Comparison of ENCODE assay signal across 1 cellular context in genomic region chr6:136613477-136613876, GRCh38.
TF ChIP-seq lines count a peak whose summit lies in the region.

No MANE protein-coding gene starts in this region.

TF ChIP-seq in GM23338, 12 proteins besides CTCF, POLR2A, EP300 and RAD21 (continued from another document):
- no peak for TF ChIP-seq ZNF331 (CRISPR knock-in tag; IDR thresholded peaks at IDR 0.05; ENCODE audit: low read depth)
- TF ChIP-seq, protein P1, sequence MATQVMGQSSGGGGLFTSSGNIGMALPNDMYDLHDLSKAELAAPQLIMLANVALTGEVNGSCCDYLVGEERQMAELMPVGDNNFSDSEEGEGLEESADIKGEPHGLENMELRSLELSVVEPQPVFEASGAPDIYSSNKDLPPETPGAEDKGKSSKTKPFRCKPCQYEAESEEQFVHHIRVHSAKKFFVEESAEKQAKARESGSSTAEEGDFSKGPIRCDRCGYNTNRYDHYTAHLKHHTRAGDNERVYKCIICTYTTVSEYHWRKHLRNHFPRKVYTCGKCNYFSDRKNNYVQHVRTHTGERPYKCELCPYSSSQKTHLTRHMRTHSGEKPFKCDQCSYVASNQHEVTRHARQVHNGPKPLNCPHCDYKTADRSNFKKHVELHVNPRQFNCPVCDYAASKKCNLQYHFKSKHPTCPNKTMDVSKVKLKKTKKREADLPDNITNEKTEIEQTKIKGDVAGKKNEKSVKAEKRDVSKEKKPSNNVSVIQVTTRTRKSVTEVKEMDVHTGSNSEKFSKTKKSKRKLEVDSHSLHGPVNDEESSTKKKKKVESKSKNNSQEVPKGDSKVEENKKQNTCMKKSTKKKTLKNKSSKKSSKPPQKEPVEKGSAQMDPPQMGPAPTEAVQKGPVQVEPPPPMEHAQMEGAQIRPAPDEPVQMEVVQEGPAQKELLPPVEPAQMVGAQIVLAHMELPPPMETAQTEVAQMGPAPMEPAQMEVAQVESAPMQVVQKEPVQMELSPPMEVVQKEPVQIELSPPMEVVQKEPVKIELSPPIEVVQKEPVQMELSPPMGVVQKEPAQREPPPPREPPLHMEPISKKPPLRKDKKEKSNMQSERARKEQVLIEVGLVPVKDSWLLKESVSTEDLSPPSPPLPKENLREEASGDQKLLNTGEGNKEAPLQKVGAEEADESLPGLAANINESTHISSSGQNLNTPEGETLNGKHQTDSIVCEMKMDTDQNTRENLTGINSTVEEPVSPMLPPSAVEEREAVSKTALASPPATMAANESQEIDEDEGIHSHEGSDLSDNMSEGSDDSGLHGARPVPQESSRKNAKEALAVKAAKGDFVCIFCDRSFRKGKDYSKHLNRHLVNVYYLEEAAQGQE (IDR thresholded peaks at IDR 0.05; ENCODE audit: unreplicated experiment), result no peak
- no peak for TF ChIP-seq ZNF114 (CRISPR knock-in tag; IDR thresholded peaks at IDR 0.05)
- TF ChIP-seq EZH2phosphoT487 (IDR thresholded peaks at IDR 0.05; ENCODE audit: unreplicated experiment), result no peak
- no peak for TF ChIP-seq ETS1 (IDR thresholded peaks at IDR 0.05)
- TF ChIP-seq NANOG (IDR thresholded peaks at IDR 0.05; ENCODE audit: borderline replicate concordance), result no peak
- no peak for TF ChIP-seq CREB1 (CRISPR knock-in tag; IDR thresholded peaks at IDR 0.05; ENCODE audit: low read depth)
- TF ChIP-seq STAT1 (IDR thresholded peaks at IDR 0.05; ENCODE audit: unreplicated experiment), result no peak
- TF ChIP-seq EZH2 (IDR thresholded peaks at IDR 0.05; ENCODE audit: low read depth, unreplicated experiment), result no peak
- no peak for TF ChIP-seq POLR2AphosphoS5 (IDR thresholded peaks at IDR 0.05; ENCODE audit: low read depth)
